Comparison of ENCODE assay signal across 10 cellular contexts in the genomic region with DNA sequence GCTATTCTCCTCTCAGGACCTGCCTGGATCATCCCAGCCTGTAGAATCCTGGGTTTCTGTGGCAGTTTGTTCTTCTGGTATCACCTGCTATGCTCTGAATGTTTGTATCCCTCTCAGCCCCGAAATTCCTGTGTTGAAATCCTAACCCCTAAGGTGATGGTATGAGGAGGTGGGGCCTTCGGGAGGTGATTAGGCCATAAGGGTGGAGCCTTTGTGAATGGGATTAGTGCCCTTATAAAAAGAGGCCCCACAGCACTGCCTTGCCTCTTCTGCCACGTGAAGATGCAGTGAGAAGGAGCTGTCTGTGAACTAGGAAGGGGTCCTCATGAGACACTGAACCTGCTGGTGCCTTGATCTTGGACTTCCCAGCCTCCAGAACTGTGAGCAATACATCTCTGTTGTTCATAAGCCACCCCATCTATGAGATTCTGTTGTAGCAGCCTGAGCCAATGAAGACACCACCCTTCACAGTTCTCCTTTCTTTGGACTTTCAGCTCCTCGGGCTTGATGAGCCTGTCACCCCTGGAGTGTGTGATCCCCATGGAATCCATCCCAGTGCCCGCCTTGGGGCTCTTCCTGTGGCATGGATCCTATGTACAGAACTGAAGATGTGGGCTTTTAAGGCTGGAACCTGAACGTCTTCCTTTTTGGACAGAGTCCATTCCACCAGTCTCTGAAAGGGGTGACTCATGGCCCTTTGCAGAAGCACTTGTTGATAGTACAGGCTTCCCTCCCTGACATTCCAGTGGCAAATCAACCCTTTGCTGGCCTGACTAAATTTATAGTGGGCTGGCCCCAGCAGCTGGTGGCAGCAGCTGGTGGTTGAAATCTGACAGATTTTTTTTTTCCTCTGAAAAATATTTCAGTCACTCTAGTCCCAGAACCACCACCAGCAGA.
DNase-seq lines count a peak whose midpoint lies in the region; ATAC-seq and TF ChIP-seq lines count a peak whose summit lies in the region.
"Had no signal": no experiment of that assay in that cellular context is flagged by ENCODE, and none has a peak within 500 bp of the region (broad histone marks: within the 10 kb centered on the region; RNA-seq: fewer than 3 reads in every experiment).

No MANE protein-coding gene starts in this region.

- 75% methylated on average over 6 of the region's 6 CpGs for WGBS in liver

- peak overlapping the region; percentile 66 for H3K4me3 Mint-ChIP-seq in chondrocyte (ENCODE audit: unreplicated experiment)
- no peak overlapping the region for H3K4me3 Mint-ChIP-seq in mesothelial cell of epicardium
- H3K4me3 Mint-ChIP-seq: activated naive CD8-positive, alpha-beta T cell; B cell had no signal

- DNase-seq in NCI-H82 (lab: John Stamatoyannopoulos, UW): peak; percentile 31
- no peak for DNase-seq in NCI-H82 treated with DMSO at 0.1 percent for 48 hours (lab: John Stamatoyannopoulos, UW; ENCODE audit: unreplicated experiment)
- no peak for DNase-seq in chondrocyte (ENCODE audit: low spot score)
- no peak for DNase-seq in vagina (ENCODE audit: extremely low spot score in 2 of 2)
- no peak for DNase-seq in mesothelial cell of epicardium (ENCODE audit: low spot score in 2 of 2, unreplicated experiment in 2 of 2)
- no peak for DNase-seq in activated CD4-positive, alpha-beta T cell treated with anti-CD3 and anti-CD28 coated beads for 1 hour

- H3K4me1 Mint-ChIP-seq in chondrocyte (ENCODE audit: low read depth) (peaks cover 63% of the 10 kb centered on the region), mesothelial cell of epicardium (peaks cover 10% of the 10 kb centered on the region)
- H3K4me1 Mint-ChIP-seq: B cell had no signal

- no peak overlapping the region for H3K9ac ChIP-seq in liver (ENCODE audit: low read depth in 1 of 2, low read length in 2 of 2)

- no peak overlapping the region for H3K4me3 ChIP-seq in liver (ENCODE audit: low read depth in 1 of 3, low read length in 3 of 3)
- peak overlapping the region; percentile 22 to 26 for H3K4me3 ChIP-seq in vagina

- H3K27me3 Mint-ChIP-seq in chondrocyte (ENCODE audit: low read depth) (no peaks in the 10 kb centered on the region), mesothelial cell of epicardium (ENCODE audit: low read depth) (no peaks in the 10 kb centered on the region)

- ATAC-seq in GM19455 (IDR thresholded peaks at IDR 0.05; ENCODE audit: unreplicated experiment): no peak

- H3K4me1 ChIP-seq in liver (ENCODE audit: control insufficient read depth in 4 of 4, insufficient read depth in 4 of 4, low read length in 3 of 4) (no peaks in the 10 kb centered on the region), vagina (peaks cover 35% of the 10 kb centered on the region)

- H3K27me3 ChIP-seq in liver (ENCODE audit: control insufficient read depth in 4 of 4, insufficient read depth in 4 of 4, low read length in 3 of 4) (no peaks in the 10 kb centered on the region), vagina (no peaks in the 10 kb centered on the region)

- intact Hi-C loops in vagina (cut with DNase I): no loop called here

- H3K36me3 ChIP-seq in liver (ENCODE audit: control insufficient read depth in 4 of 4, insufficient read depth in 3 of 4, low read depth in 1 of 4, low read length in 3 of 4): no peaks in the 10 kb centered on the region
- no peaks in the 10 kb centered on the region for H3K36me3 ChIP-seq in vagina

- TF ChIP-seq CTCF in chondrocyte (IDR thresholded peaks at IDR 0.05) (no peak), liver (IDR thresholded peaks at IDR 0.05; ENCODE audit: low read depth, low read length, missing input control) (no peak), vagina (IDR thresholded peaks at IDR 0.05) (no peak), mesothelial cell of epicardium (IDR thresholded peaks at IDR 0.05; ENCODE audit: unreplicated experiment) (no peak)

- H3K9me3 ChIP-seq in liver (ENCODE audit: control insufficient read depth in 4 of 4, low read length in 3 of 4) (no peaks in the 10 kb centered on the region), vagina (no peaks in the 10 kb centered on the region)

- TF ChIP-seq POLR2A in vagina (IDR thresholded peaks at IDR 0.05): no peak

- TF ChIP-seq RAD21 in liver (IDR thresholded peaks at IDR 0.05): no peak

- H3K36me3 Mint-ChIP-seq in chondrocyte (ENCODE audit: low read depth) (no peaks in the 10 kb centered on the region), mesothelial cell of epicardium (no peaks in the 10 kb centered on the region)
- H3K36me3 Mint-ChIP-seq: activated naive CD8-positive, alpha-beta T cell had no signal

- no peaks in the 10 kb centered on the region for H3K9me3 Mint-ChIP-seq in chondrocyte (ENCODE audit: low read depth)
- no peaks in the 10 kb centered on the region for H3K9me3 Mint-ChIP-seq in mesothelial cell of epicardium

- H3K27ac Mint-ChIP-seq in chondrocyte (ENCODE audit: unreplicated experiment) (peak overlapping the region; percentile 98), mesothelial cell of epicardium (no peak overlapping the region)
- H3K27ac Mint-ChIP-seq: activated naive CD8-positive, alpha-beta T cell; B cell had no signal

- H3K27ac ChIP-seq in liver (ENCODE audit: low read depth in 1 of 2, low read length in 2 of 2): no peak overlapping the region
- H3K27ac ChIP-seq in vagina: peak overlapping the region; percentile 85

TF ChIP-seq in liver, 16 proteins besides CTCF, POLR2A, EP300 and RAD21:
- TF ChIP-seq JUND (IDR thresholded peaks at IDR 0.05) (peak; percentile 46 to 63), ZBTB33 (IDR thresholded peaks at IDR 0.05) (no peak), FOXA2 (IDR thresholded peaks at IDR 0.05) (no peak), TAF1 (conservative IDR thresholded peaks at IDR 0.05) (no peak), YY1 (IDR thresholded peaks at IDR 0.05) (no peak), SP1 (IDR thresholded peaks at IDR 0.05) (no peak), RXRA (IDR thresholded peaks at IDR 0.05) (no peak), HNF4G (IDR thresholded peaks at IDR 0.05) (no peak)

Comparison
In these comparisons a context has a peak if more than half of its experiments do, and no peak if none do; other contexts are left out.
1. H3K4me3 ChIP-seq: peak in vagina (2 of 2); none in liver (0 of 3).